In the genomic region with DNA sequence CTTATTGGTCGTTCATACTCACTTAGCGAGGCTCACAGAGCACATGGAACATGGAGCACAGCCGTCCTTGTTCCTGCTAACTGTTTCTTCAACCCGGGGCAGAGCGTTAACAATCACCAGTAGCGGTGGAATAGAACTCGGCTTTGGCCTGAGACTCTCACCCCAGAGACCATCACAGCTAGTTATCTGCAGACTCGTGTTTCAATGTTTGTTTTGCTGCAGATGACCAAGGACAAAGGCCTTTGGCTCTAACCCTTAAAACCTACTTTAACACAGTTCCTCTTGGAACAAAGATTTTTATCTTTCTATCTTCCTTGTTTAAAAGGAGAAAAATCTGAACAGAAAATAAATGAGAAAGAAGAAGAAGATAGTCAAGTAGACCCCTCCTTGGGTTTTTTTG, we compare ENCODE assay signal across 2 cellular contexts.
TF ChIP-seq lines count a peak whose summit lies in the region.

No MANE protein-coding gene starts in this region.

TF ChIP-seq in IMR-90, 13 proteins besides CTCF, POLR2A, EP300 and RAD21:
- no peak for TF ChIP-seq MAFK (IDR thresholded peaks at IDR 0.05; ENCODE audit: low read depth, low read length)

TF ChIP-seq in HepG2, 621 proteins besides CTCF, POLR2A, EP300 and RAD21:
- TF ChIP-seq SOX6 (IDR thresholded peaks at IDR 0.05) (no peak), SOX6 (CRISPR knock-in tag; IDR thresholded peaks at IDR 0.05) (peak; percentile 20; the same call in 1 of the 2 replicates), NFIB (CRISPR knock-in tag; IDR thresholded peaks at IDR 0.05; ENCODE audit: borderline replicate concordance) (no peak), EHMT2 (IDR thresholded peaks at IDR 0.05; ENCODE audit: borderline replicate concordance, low read depth, low read length) (no peak), FOXA3 (CRISPR knock-in tag; IDR thresholded peaks at IDR 0.05) (peak; percentile 12; the same call in 1 of the 2 replicates), SOX5 (CRISPR knock-in tag; IDR thresholded peaks at IDR 0.05; ENCODE audit: borderline replicate concordance) (peak; percentile 36; the same call in 1 of the 2 replicates), ZNF441 (CRISPR knock-in tag; IDR thresholded peaks at IDR 0.05; ENCODE audit: borderline replicate concordance) (no peak), KLF6 (CRISPR knock-in tag; IDR thresholded peaks at IDR 0.05) (no peak), TARDBP (CRISPR knock-in tag; IDR thresholded peaks at IDR 0.05) (no peak), SIX4 (CRISPR knock-in tag; IDR thresholded peaks at IDR 0.05) (0 out of 2 replicates have a peak, but pooled peaks have one; percentile 41), TOE1 (CRISPR knock-in tag; IDR thresholded peaks at IDR 0.05) (no peak), SOX13 (IDR thresholded peaks at IDR 0.05) (no peak), SOX13 (CRISPR knock-in tag; conservative IDR thresholded peaks at IDR 0.05 in 1 of 2, IDR thresholded peaks at IDR 0.05 in 1 of 2) (peak in 1 of 2 experiments; percentile 62; a peak in 2 of 4 replicates), ZFP1 (CRISPR knock-in tag; IDR thresholded peaks at IDR 0.05) (peak; percentile 97), ZNF644 (CRISPR knock-in tag; IDR thresholded peaks at IDR 0.05; ENCODE audit: low read depth) (0 out of 2 replicates have a peak, but pooled peaks have one; percentile 37)
- TF ChIP-seq, protein P1, sequence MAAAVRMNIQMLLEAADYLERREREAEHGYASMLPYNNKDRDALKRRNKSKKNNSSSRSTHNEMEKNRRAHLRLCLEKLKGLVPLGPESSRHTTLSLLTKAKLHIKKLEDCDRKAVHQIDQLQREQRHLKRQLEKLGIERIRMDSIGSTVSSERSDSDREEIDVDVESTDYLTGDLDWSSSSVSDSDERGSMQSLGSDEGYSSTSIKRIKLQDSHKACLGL (CRISPR knock-in tag; IDR thresholded peaks at IDR 0.05): no peak
- TF ChIP-seq, protein P2, sequence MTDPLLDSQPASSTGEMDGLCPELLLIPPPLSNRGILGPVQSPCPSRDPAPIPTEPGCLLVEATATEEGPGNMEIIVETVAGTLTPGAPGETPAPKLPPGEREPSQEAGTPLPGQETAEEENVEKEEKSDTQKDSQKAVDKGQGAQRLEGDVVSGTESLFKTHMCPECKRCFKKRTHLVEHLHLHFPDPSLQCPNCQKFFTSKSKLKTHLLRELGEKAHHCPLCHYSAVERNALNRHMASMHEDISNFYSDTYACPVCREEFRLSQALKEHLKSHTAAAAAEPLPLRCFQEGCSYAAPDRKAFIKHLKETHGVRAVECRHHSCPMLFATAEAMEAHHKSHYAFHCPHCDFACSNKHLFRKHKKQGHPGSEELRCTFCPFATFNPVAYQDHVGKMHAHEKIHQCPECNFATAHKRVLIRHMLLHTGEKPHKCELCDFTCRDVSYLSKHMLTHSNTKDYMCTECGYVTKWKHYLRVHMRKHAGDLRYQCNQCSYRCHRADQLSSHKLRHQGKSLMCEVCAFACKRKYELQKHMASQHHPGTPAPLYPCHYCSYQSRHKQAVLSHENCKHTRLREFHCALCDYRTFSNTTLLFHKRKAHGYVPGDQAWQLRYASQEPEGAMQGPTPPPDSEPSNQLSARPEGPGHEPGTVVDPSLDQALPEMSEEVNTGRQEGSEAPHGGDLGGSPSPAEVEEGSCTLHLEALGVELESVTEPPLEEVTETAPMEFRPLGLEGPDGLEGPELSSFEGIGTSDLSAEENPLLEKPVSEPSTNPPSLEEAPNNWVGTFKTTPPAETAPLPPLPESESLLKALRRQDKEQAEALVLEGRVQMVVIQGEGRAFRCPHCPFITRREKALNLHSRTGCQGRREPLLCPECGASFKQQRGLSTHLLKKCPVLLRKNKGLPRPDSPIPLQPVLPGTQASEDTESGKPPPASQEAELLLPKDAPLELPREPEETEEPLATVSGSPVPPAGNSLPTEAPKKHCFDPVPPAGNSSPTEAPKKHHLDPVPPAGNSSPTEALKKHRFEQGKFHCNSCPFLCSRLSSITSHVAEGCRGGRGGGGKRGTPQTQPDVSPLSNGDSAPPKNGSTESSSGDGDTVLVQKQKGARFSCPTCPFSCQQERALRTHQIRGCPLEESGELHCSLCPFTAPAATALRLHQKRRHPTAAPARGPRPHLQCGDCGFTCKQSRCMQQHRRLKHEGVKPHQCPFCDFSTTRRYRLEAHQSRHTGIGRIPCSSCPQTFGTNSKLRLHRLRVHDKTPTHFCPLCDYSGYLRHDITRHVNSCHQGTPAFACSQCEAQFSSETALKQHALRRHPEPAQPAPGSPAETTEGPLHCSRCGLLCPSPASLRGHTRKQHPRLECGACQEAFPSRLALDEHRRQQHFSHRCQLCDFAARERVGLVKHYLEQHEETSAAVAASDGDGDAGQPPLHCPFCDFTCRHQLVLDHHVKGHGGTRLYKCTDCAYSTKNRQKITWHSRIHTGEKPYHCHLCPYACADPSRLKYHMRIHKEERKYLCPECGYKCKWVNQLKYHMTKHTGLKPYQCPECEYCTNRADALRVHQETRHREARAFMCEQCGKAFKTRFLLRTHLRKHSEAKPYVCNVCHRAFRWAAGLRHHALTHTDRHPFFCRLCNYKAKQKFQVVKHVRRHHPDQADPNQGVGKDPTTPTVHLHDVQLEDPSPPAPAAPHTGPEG (CRISPR knock-in tag; IDR thresholded peaks at IDR 0.05): no peak
